19 cellular contexts compared by ENCODE assay signal in genomic region chr17:70552982-70553334, GRCh38.
"Had no signal": no experiment of that assay in that cellular context is flagged by ENCODE, and none has a peak within 500 bp of the region (broad histone marks: within the 10 kb centered on the region; RNA-seq: fewer than 3 reads in every experiment).

No MANE protein-coding gene starts in this region.

- H3K27me3 ChIP-seq: ascending aorta, brain microvascular endothelial cell, colonic mucosa, esophagus squamous epithelium, gastrocnemius medialis, stomach, testis, vagina had no signal

- H3K36me3 ChIP-seq: ascending aorta, brain microvascular endothelial cell, colonic mucosa, esophagus squamous epithelium, gastrocnemius medialis, sigmoid colon, stomach, vagina, WERI-Rb-1 had no signal

- H3K4me1 ChIP-seq: ascending aorta, colonic mucosa, gastrocnemius medialis, sigmoid colon, stomach, testis, vagina had no signal

- ATAC-seq: activated naive CD4-positive, alpha-beta T cell treated with anti-CD3 and anti-CD28 coated beads, Interleukin-2, amount 50 U/mL, for 72 hours; naive thymus-derived CD8-positive, alpha-beta T cell; stimulated activated memory B cell treated with anti-CD40 and anti-IgM and Interleukin-4, amounts not matched to agents 10 μg/mL and 1 μg/mL and 100 μg/mL, for 72 hours had no signal

- H3K9me3 ChIP-seq: ascending aorta, colonic mucosa, esophagus squamous epithelium, gastrocnemius medialis, sigmoid colon, stomach, testis, vagina had no signal

- H3K27ac ChIP-seq: ascending aorta, brain microvascular endothelial cell, colonic mucosa, esophagus squamous epithelium, gastrocnemius medialis, sigmoid colon, stomach, testis, vagina, WERI-Rb-1 had no signal

- H3K4me3 ChIP-seq: ascending aorta, colonic mucosa, esophagus squamous epithelium, gastrocnemius medialis, lung, sigmoid colon, smooth muscle cell, stomach, testis, vagina had no signal

- H3K4me2 ChIP-seq: smooth muscle cell had no signal

- DNase-seq: activated CD4-positive, CD25-positive, alpha-beta regulatory T cell treated with anti-CD3 and anti-CD28 coated beads, Interleukin-2, amount 50 U/mL, for 72 hours; activated gamma-delta T cell treated with Interleukin-2 at 50 U/mL for 16 hours; activated T-cell treated with anti-CD3 and anti-CD28 coated beads, Interleukin-2, amount 50 U/mL, for 1 hour; colonic mucosa; esophagus squamous epithelium; sigmoid colon; stimulated activated CD4-positive, alpha-beta T cell treated with anti-CD3 and anti-CD28 coated beads, Interleukin-15, amount 100 ng/mL, for 24 hours; stomach; testis had no signal
